8 cellular contexts compared by ENCODE assay signal in genomic region chr17:38706625-38707298, GRCh38.
DNase-seq lines count a peak whose midpoint lies in the region; ATAC-seq and TF ChIP-seq lines count a peak whose summit lies in the region.

No MANE protein-coding gene starts in this region.

- H3K4me3 ChIP-seq in foreskin fibroblast (ENCODE audit: low read depth in 1 of 2, low read length in 2 of 2) (peak overlapping the region; percentile 74 to 75), retinal pigment epithelial cell (ENCODE audit: low read length) (peak overlapping the region; percentile 76)

- no peak for TF ChIP-seq CTCF in foreskin fibroblast (IDR thresholded peaks at IDR 0.05; ENCODE audit: low read depth, low read length)
- no peak for TF ChIP-seq CTCF in retinal pigment epithelial cell (conservative IDR thresholded peaks at IDR 0.05; ENCODE audit: low read depth, low read length)

- ATAC-seq in GM21526 (IDR thresholded peaks at IDR 0.05; ENCODE audit: low FRiP score, unreplicated experiment), result no peak
- no peak for ATAC-seq in HG03378 (IDR thresholded peaks at IDR 0.05; ENCODE audit: unreplicated experiment)

- peak; percentile 38 for DNase-seq in activated naive CD4-positive, alpha-beta T cell treated with Interleukin-2 at 50 U/mL for 16 hours
- DNase-seq in activated naive CD4-positive, alpha-beta T cell (lab: John Stamatoyannopoulos, UW), result no peak
- DNase-seq in activated T-cell treated with anti-CD3 and anti-CD28 coated beads for 24 hours (ENCODE audit: low read depth) (peak; percentile 26), foreskin fibroblast (peak in 1 of 2 donors; percentile 47), retinal pigment epithelial cell (ENCODE audit: low read depth) (no peak), HK-2 (ENCODE audit: unreplicated experiment) (no peak)

Comparison
In these comparisons a context has a peak if more than half of its experiments do, and no peak if none do; other contexts are left out.
1. DNase-seq: peak in activated naive CD4-positive, alpha-beta T cell treated with Interleukin-2 at 50 U/mL for 16 hours (single experiment) and activated T-cell treated with anti-CD3 and anti-CD28 coated beads for 24 hours (single experiment); none in activated naive CD4-positive, alpha-beta T cell (0 of 4), retinal pigment epithelial cell (single experiment) and HK-2 (single experiment).